In the genomic region with DNA sequence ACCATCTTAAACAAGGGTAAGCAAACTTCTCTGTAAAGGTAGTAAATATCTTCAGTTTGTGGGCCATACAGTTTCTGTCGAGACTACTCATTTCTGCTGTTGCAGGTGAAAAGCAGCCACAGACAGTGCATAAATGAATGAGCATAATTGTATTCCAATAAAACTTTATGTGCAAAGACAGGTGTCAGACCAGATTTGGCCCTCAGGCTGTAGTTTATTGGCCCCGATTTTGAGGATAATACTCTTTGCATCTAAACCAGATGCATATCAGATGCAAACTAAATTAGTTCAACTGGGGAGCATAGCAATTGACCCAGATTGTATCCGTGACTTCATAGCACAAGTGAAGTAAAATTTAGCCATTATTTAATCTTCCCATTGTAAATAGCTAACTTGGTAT, we compare ENCODE assay signal across 14 cellular contexts.
DNase-seq lines count a peak whose midpoint lies in the region; ATAC-seq, FAIRE-seq and TF ChIP-seq lines count a peak whose summit lies in the region.
"Had no signal": no experiment of that assay in that cellular context is flagged by ENCODE, and none has a peak within 500 bp of the region (broad histone marks: within the 10 kb centered on the region; RNA-seq: fewer than 3 reads in every experiment).

No MANE protein-coding gene starts in this region.

- H3K27me3 ChIP-seq in HepG2 (ENCODE audit: control insufficient read depth in 1 of 2, insufficient read depth in 2 of 2, low read length in 2 of 2) (no peaks in the 10 kb centered on the region), right lobe of liver (no peaks in the 10 kb centered on the region), lower lobe of right lung (ENCODE audit: low read depth) (no peaks in the 10 kb centered on the region), upper lobe of right lung (no peaks in the 10 kb centered on the region), esophagus muscularis mucosa (peaks cover 0 to 16% (median 0%) of the 10 kb centered on the region in 4 donors)
- H3K27me3 ChIP-seq: BLaER1 treated with 17β-estradiol and CSF1 and Interleukin-3, amounts not matched to agents 10 nM and 100 nM had no signal

- no peaks in the 10 kb centered on the region for H4K20me1 ChIP-seq in HepG2 (ENCODE audit: insufficient read depth, low read length)
- H4K20me1 ChIP-seq: BLaER1 treated with 17β-estradiol and CSF1 and Interleukin-3, amounts not matched to agents 10 nM and 100 nM had no signal

- H3K9me3 ChIP-seq in HepG2 (ENCODE audit: low read length) (no peaks in the 10 kb centered on the region), right lobe of liver (no peaks in the 10 kb centered on the region), lower lobe of right lung (no peaks in the 10 kb centered on the region), upper lobe of right lung (no peaks in the 10 kb centered on the region), esophagus muscularis mucosa (no peaks in the 10 kb centered on the region)
- H3K9me3 ChIP-seq: BLaER1 treated with 17β-estradiol and CSF1 and Interleukin-3, amounts not matched to agents 10 nM and 100 nM had no signal

- TF ChIP-seq POLR2A in HepG2 (IDR thresholded peaks at IDR 0.05; ENCODE audit: insufficient read depth in 1 of 2, low read depth in 2 of 2, low read length in 2 of 2) (no peak), right lobe of liver (IDR thresholded peaks at IDR 0.05) (no peak), esophagus muscularis mucosa (IDR thresholded peaks at IDR 0.05; ENCODE audit: low read depth) (no peak)

- in situ Hi-C loops in HepG2 (cut with HindIII; ENCODE audit: extremely low pct_ligation_motif_present, low pct_unique_long_range_greater_than_20kb): loop anchor here (10.0 kb wide), 1 partner anchor 157 kb away; the partner anchor contains the start of genes CBX3 and HNRNPA2B1

- H3K4me3 ChIP-seq in HepG2 (replicated peaks in 1 of 3; ENCODE audit: insufficient read depth in 1 of 3, low read depth in 2 of 3, low read length in 3 of 3): no peak overlapping the region
- no peak overlapping the region for H3K4me3 ChIP-seq in right lobe of liver
- peak overlapping the region; percentile 9 for H3K4me3 ChIP-seq in lower lobe of right lung
- peak overlapping the region; percentile 30 for H3K4me3 ChIP-seq in upper lobe of right lung
- no peak overlapping the region for H3K4me3 ChIP-seq in esophagus muscularis mucosa
- H3K4me3 ChIP-seq: BLaER1 treated with 17β-estradiol and CSF1 and Interleukin-3, amounts not matched to agents 10 nM and 100 nM; GM23338 had no signal

- CTCF ChIA-PET in HepG2 (lab: Yijun Ruan, JAX; ENCODE audit: low intra/inter-chr PET ratio, low total read pairs): no interaction called here

- WGBS in HepG2 (ENCODE audit: low lambda C conversion rate): 97% methylated on average over 3 of the region's 3 CpGs
- WGBS in right lobe of liver (ENCODE audit: insufficient coverage, low coverage, low lambda C conversion rate, missing lambda C conversion rate): 70% methylated on average over 3 of the region's 3 CpGs
- 93% methylated on average over 3 of the region's 3 CpGs for WGBS in esophagus muscularis mucosa

- no TSS peak for BruUV-seq in HepG2 (replicated peaks; lab: Mats Ljungman, UMichigan)

- no peak for TF ChIP-seq RAD21 in HepG2 (CRISPR knock-in tag; IDR thresholded peaks at IDR 0.05)

- H3K4me1 ChIP-seq in HepG2 (ENCODE audit: insufficient read depth, low read length) (peaks cover 39% of the 10 kb centered on the region), right lobe of liver (peaks cover 0 to 11% (median 4%) of the 10 kb centered on the region in 4 donors), lower lobe of right lung (peaks cover 12% of the 10 kb centered on the region), upper lobe of right lung (peaks cover 5% of the 10 kb centered on the region), esophagus muscularis mucosa (no peaks in the 10 kb centered on the region)

- TF ChIP-seq CTCF in HepG2 (CRISPR knock-in tag; IDR thresholded peaks at IDR 0.05) (no peak), right lobe of liver (IDR thresholded peaks at IDR 0.05) (no peak), lower lobe of right lung (IDR thresholded peaks at IDR 0.05) (no peak), upper lobe of right lung (IDR thresholded peaks at IDR 0.05) (no peak), esophagus muscularis mucosa (IDR thresholded peaks at IDR 0.05) (no peak)

- no peaks in the 10 kb centered on the region for H3K79me2 ChIP-seq in HepG2 (ENCODE audit: insufficient read depth, low read length)

- H3K27ac ChIP-seq in HepG2 (ENCODE audit: extremely low read length, insufficient read depth, low read length) (no peak overlapping the region), right lobe of liver (no peak overlapping the region), lower lobe of right lung (no peak overlapping the region), upper lobe of right lung (peak overlapping the region; percentile 20), esophagus muscularis mucosa (replicated peaks in 1 of 4) (no peak overlapping the region)
- H3K27ac ChIP-seq: BLaER1 treated with 17β-estradiol and CSF1 and Interleukin-3, amounts not matched to agents 10 nM and 100 nM had no signal

- TF ChIP-seq EP300 in HepG2 (IDR thresholded peaks at IDR 0.05; ENCODE audit: low read depth in 2 of 2, low read length in 2 of 2): no peak
- TF ChIP-seq EP300 in HepG2 (CRISPR knock-in tag; IDR thresholded peaks at IDR 0.05; ENCODE audit: borderline replicate concordance): no peak
- no peak for TF ChIP-seq EP300 in esophagus muscularis mucosa (IDR thresholded peaks at IDR 0.05)

- ATAC-seq in HepG2 (no peak), right lobe of liver (no peak), lower lobe of right lung (no peak), upper lobe of right lung (no peak)
- ATAC-seq: CD8-positive, alpha-beta T cell; GM23338 had no signal

- intact Hi-C loops in HepG2 (cut with micrococcal nuclease; ENCODE audit: unreplicated experiment) (no loop called here), right lobe of liver (cut with DNase I) (loop anchor here in 1 of 2 donors (10.0 kb wide), 3 partner anchors 77 to 467 kb away; no protein-coding TSS in a partner anchor), lower lobe of right lung (cut with DNase I) (loop anchor here (5.0 kb wide), 1 partner anchor 274 kb away; no protein-coding TSS in a partner anchor), upper lobe of right lung (cut with DNase I) (loop anchor here (10.0 kb wide), 1 partner anchor 277 kb away; no protein-coding TSS in a partner anchor), esophagus muscularis mucosa (cut with DNase I) (no loop called here)

- no peak overlapping the region for H2AFZ ChIP-seq in HepG2 (ENCODE audit: low read length)
- H2AFZ ChIP-seq: GM23338 had no signal

- H3K4me2 ChIP-seq in HepG2 (ENCODE audit: low read depth, low read length): no peak overlapping the region
- H3K4me2 ChIP-seq: GM23338 had no signal

- DNase-seq in HepG2 (ENCODE audit: low spot score): no peak
- no peak for DNase-seq in right lobe of liver
- no peak for DNase-seq in lower lobe of right lung
- DNase-seq in upper lobe of right lung: no peak
- DNase-seq in esophagus muscularis mucosa (ENCODE audit: extremely low spot score): no peak
- no peak for DNase-seq in stimulated activated CD4-positive, alpha-beta T cell treated with anti-CD3 and anti-CD28 coated beads, Interleukin-12 subunit alpha, Interleukin-12 subunit beta, amount 100 ng/mL, for 4 hours
- DNase-seq: Calu3; CD8-positive, alpha-beta T cell; DMS79 treated with DMSO at 0.1 percent for 48 hours; GF-D8; HCEC 1CT had no signal

- FAIRE-seq in HepG2 (lab: Jason Lieb, UNC): no peak
- FAIRE-seq: H54 had no signal

- no peak overlapping the region for H3K9ac ChIP-seq in HepG2 (ENCODE audit: insufficient read depth, low read depth, low read length)
- H3K9ac ChIP-seq: BLaER1 treated with 17β-estradiol and CSF1 and Interleukin-3, amounts not matched to agents 10 nM and 100 nM had no signal

- POLR2A ChIA-PET in HepG2 (lab: Yijun Ruan, JAX): interaction anchor here (1.7 kb wide), 1 partner anchor 160 kb away, joined by 4 read pairs; the partner anchor contains the start of gene CBX3

- peaks cover 0 to 15% of the 10 kb centered on the region in 2 experiments; a peak in 4 of 5 replicates for H3K36me3 ChIP-seq in HepG2 (replicated peaks in 1 of 2; ENCODE audit: control insufficient read depth in 1 of 2, insufficient read depth in 2 of 2, low read length in 2 of 2)
- H3K36me3 ChIP-seq in right lobe of liver: no peaks in the 10 kb centered on the region
- H3K36me3 ChIP-seq in lower lobe of right lung: no peaks in the 10 kb centered on the region
- peaks cover 4% of the 10 kb centered on the region for H3K36me3 ChIP-seq in upper lobe of right lung
- H3K36me3 ChIP-seq in esophagus muscularis mucosa: no peaks in the 10 kb centered on the region
- H3K36me3 ChIP-seq: BLaER1 treated with 17β-estradiol and CSF1 and Interleukin-3, amounts not matched to agents 10 nM and 100 nM had no signal

TF ChIP-seq in HepG2, 621 proteins besides CTCF, POLR2A, EP300 and RAD21 (continues in another document):
- no peak for TF ChIP-seq ZNF251 (CRISPR knock-in tag; IDR thresholded peaks at IDR 0.05)

Comparison
In these comparisons a context has a peak if more than half of its experiments do, and no peak if none do; other contexts are left out.
1. H3K4me3 ChIP-seq: peak in lower lobe of right lung (single experiment) and upper lobe of right lung (single experiment); none in HepG2 (0 of 3), right lobe of liver (0 of 3) and esophagus muscularis mucosa (0 of 4).
2. intact Hi-C loops: an anchor here in lower lobe of right lung (5.0 kb wide) and upper lobe of right lung (10.0 kb wide); none called in HepG2 and esophagus muscularis mucosa.